Comparison of ENCODE assay signal across 1 cellular context in the genomic region with DNA sequence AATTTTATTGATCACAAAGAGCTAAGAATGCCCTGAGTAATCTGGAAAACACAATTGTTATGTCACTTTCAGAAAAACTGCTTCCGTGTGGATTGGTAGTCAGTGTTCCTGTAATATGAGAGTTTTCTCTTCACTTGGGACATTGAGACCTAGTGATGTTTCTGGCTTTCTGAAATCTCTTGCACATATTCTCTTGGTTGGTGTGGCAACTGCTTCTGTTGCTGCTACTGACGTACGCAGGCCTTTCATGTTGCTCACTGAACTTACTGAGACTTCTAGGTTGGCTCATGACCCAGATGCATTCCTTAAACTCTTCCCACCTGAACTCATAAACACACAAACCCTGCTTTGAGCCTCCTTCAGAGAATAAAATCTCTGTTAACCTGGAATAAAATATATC.
TF ChIP-seq lines count a peak whose summit lies in the region.

No MANE protein-coding gene starts in this region.

TF ChIP-seq in H1, 55 proteins besides CTCF, POLR2A, EP300 and RAD21 (continued from another document):
- no peak for TF ChIP-seq NANOG (IDR thresholded peaks at IDR 0.05; ENCODE audit: insufficient read depth, low read depth, low read length, poor library complexity, severe bottlenecking)
- TF ChIP-seq TEAD4 (IDR thresholded peaks at IDR 0.05; ENCODE audit: low read depth, low read length), result no peak
- TF ChIP-seq, protein P1, sequence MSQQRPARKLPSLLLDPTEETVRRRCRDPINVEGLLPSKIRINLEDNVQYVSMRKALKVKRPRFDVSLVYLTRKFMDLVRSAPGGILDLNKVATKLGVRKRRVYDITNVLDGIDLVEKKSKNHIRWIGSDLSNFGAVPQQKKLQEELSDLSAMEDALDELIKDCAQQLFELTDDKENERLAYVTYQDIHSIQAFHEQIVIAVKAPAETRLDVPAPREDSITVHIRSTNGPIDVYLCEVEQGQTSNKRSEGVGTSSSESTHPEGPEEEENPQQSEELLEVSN (IDR thresholded peaks at IDR 0.05), result no peak
